Comparison of ENCODE assay signal across 17 cellular contexts in the genomic region with DNA sequence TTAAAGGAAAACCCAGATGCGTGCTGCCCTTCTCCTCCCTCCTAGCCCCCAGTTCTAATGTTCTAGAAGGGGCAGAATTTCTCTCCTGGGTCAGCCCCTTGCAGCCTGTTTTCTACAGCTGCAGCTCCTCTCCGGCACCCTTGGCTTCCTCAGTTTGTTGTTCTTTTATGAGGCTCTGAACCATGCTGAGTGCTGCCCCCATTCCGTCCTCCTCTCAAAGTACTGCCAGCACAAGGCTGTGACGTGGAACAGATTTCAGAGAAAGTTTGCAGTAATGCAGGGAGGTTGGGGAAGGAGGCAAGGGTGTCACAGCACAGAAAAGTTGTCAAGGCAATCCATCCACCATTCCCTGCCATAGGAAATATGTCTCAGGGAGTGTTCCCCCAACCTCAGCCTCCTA.
DNase-seq lines count a peak whose midpoint lies in the region; ATAC-seq and TF ChIP-seq lines count a peak whose summit lies in the region.
"Had no signal": no experiment of that assay in that cellular context is flagged by ENCODE, and none has a peak within 500 bp of the region (broad histone marks: within the 10 kb centered on the region; RNA-seq: fewer than 3 reads in every experiment).

No MANE protein-coding gene starts in this region.

- POLR2A ChIA-PET in CD8-positive, alpha-beta memory T cell (lab: Charles Lee): no interaction called here

- peak overlapping the region; percentile 66 to 96 (median 86) for H3K27ac Mint-ChIP-seq in CD8-positive, alpha-beta memory T cell
- H3K27ac Mint-ChIP-seq in brain: peak overlapping the region in 4 of 5 experiments; percentile 20 to 86 (median 79)

- no peaks in the 10 kb centered on the region for H3K27me3 Mint-ChIP-seq in CD8-positive, alpha-beta memory T cell
- no peaks in the 10 kb centered on the region for H3K27me3 Mint-ChIP-seq in brain

- whole genome bisulfite sequencing in sigmoid colon, 2 donors: 76 to 87% methylated on average over 4 of the region's 4 CpGs

- no peak for TF ChIP-seq POLR2A in sigmoid colon (IDR thresholded peaks at IDR 0.05)

- no peak for TF ChIP-seq EP300 in sigmoid colon (IDR thresholded peaks at IDR 0.05)

- TF ChIP-seq CTCF in brain (conservative IDR thresholded peaks at IDR 0.05) (no peak), sigmoid colon (IDR thresholded peaks at IDR 0.05) (no peak)

- CTCF ChIA-PET in CD8-positive, alpha-beta memory T cell (lab: Charles Lee): interaction anchor here (1.4 to 1.9 kb wide), 2 partner anchors 52 to 65 kb away, joined by 3 to 4 read pairs; no protein-coding TSS in a partner anchor

- H3K27ac ChIP-seq in CD8-positive, alpha-beta memory T cell (ENCODE audit: low read depth, low read length): no peak overlapping the region
- peak overlapping the region; percentile 74 to 83 (median 80) for H3K27ac ChIP-seq in sigmoid colon
- H3K27ac ChIP-seq in SJCRH30: no peak overlapping the region
- H3K27ac ChIP-seq: brain microvascular endothelial cell, skin epidermis had no signal

- H3K9me3 Mint-ChIP-seq in CD8-positive, alpha-beta memory T cell: no peaks in the 10 kb centered on the region
- no peaks in the 10 kb centered on the region for H3K9me3 Mint-ChIP-seq in brain

- H3K4me1 Mint-ChIP-seq in CD8-positive, alpha-beta memory T cell: peaks cover 80 to 98% (median 97%) of the 10 kb centered on the region in 3 donors
- H3K4me1 Mint-ChIP-seq in brain: peaks cover 59% of the 10 kb centered on the region

- intact Hi-C loops in left colon (cut with DNase I, micrococcal nuclease) (no loop called here), sigmoid colon (cut with DNase I) (loop anchor here (5.0 kb wide), 1 partner anchor 40 kb away; no protein-coding TSS in a partner anchor)

- no peaks in the 10 kb centered on the region for H3K9me3 ChIP-seq in CD8-positive, alpha-beta memory T cell (ENCODE audit: low read length)
- H3K9me3 ChIP-seq in sigmoid colon (no peaks in the 10 kb centered on the region), SJCRH30 (replicated peaks) (no peaks in the 10 kb centered on the region)

- no peak overlapping the region for H3K4me3 ChIP-seq in CD8-positive, alpha-beta memory T cell (ENCODE audit: low read length)
- no peak overlapping the region for H3K4me3 ChIP-seq in sigmoid colon
- no peak overlapping the region for H3K4me3 ChIP-seq in SJCRH30
- H3K4me3 ChIP-seq: skin epidermis had no signal

- peaks cover 50% of the 10 kb centered on the region for H3K4me1 ChIP-seq in CD8-positive, alpha-beta memory T cell (ENCODE audit: insufficient read depth, low read length)
- H3K4me1 ChIP-seq in sigmoid colon (peaks cover 0 to 72% (median 68%) of the 10 kb centered on the region in 4 donors), SJCRH30 (peaks cover 34% of the 10 kb centered on the region)

- peak overlapping the region; percentile 3 to 86 (median 57) for H3K4me3 Mint-ChIP-seq in CD8-positive, alpha-beta memory T cell
- no peak overlapping the region for H3K4me3 Mint-ChIP-seq in brain

- DNase-seq in CD8-positive, alpha-beta memory T cell: peak in 1 of 5 donors; percentile 36
- DNase-seq in left colon (peak; percentile 10 to 39), sigmoid colon (peak; percentile 81), SJCRH30 (no peak)
- DNase-seq in stimulated activated CD8-positive, alpha-beta memory T cell treated with anti-CD3 and anti-CD28 coated beads, Interleukin-4, amount 100 ng/mL, for 48 hours: no peak
- DNase-seq: activated CD4-positive, CD25-positive, alpha-beta regulatory T cell treated with anti-CD3 and anti-CD28 coated beads, Interleukin-2, amount 50 U/mL, for 72 hours; brain microvascular endothelial cell; DMS53; NCI-H1092; NCI-H2227 treated with DMSO at 0.1 percent for 48 hours; OCI-M1; SW 1271 had no signal

- ATAC-seq in left colon (no peak), GM19397 (IDR thresholded peaks at IDR 0.05; ENCODE audit: unreplicated experiment) (no peak), GM21717 (IDR thresholded peaks at IDR 0.05; ENCODE audit: unreplicated experiment) (no peak)
- ATAC-seq: HepG2 had no signal

- H3K36me3 ChIP-seq in CD8-positive, alpha-beta memory T cell (ENCODE audit: insufficient read depth, low read length): peaks cover 17% of the 10 kb centered on the region
- H3K36me3 ChIP-seq in sigmoid colon: peaks cover 0 to 22% (median 13%) of the 10 kb centered on the region in 4 donors
- no peaks in the 10 kb centered on the region for H3K36me3 ChIP-seq in SJCRH30
- H3K36me3 ChIP-seq: brain microvascular endothelial cell had no signal

- H3K36me3 Mint-ChIP-seq in CD8-positive, alpha-beta memory T cell: peaks cover 0 to 82% (median 17%) of the 10 kb centered on the region in 3 donors
- H3K36me3 Mint-ChIP-seq in brain: no peaks in the 10 kb centered on the region

- no peaks in the 10 kb centered on the region for H3K27me3 ChIP-seq in CD8-positive, alpha-beta memory T cell (ENCODE audit: insufficient read depth, low read length, poor library complexity, severe bottlenecking)
- no peaks in the 10 kb centered on the region for H3K27me3 ChIP-seq in sigmoid colon
- H3K27me3 ChIP-seq in SJCRH30: no peaks in the 10 kb centered on the region
- H3K27me3 ChIP-seq: brain microvascular endothelial cell had no signal

Comparison
In these comparisons a context has a peak if more than half of its experiments do, and no peak if none do; other contexts are left out.
1. DNase-seq: peak in left colon (2 of 2) and sigmoid colon (single experiment); none in stimulated activated CD8-positive, alpha-beta memory T cell treated with anti-CD3 and anti-CD28 coated beads, Interleukin-4, amount 100 ng/mL, for 48 hours (single experiment) and SJCRH30 (0 of 2).
2. H3K27ac ChIP-seq: peak in sigmoid colon (4 of 4); none in CD8-positive, alpha-beta memory T cell (single experiment) and SJCRH30 (single experiment).
3. H3K4me3 Mint-ChIP-seq: peak in CD8-positive, alpha-beta memory T cell (7 of 7); none in brain (0 of 5).